Comparison of ENCODE assay signal across 2 cellular contexts in genomic region chr2:235471186-235471747, GRCh38.
A peak's percentile ranks its signal among the peaks of the same experiment; 100 is the strongest.
TF ChIP-seq lines count a peak whose summit lies in the region.

No MANE protein-coding gene starts in this region.

TF ChIP-seq in SK-N-SH, 30 proteins besides CTCF, POLR2A, EP300 and RAD21:
- TF ChIP-seq REST (IDR thresholded peaks at IDR 0.05; ENCODE audit: low read depth, low read length) (peak; percentile 84), TAF1 (IDR thresholded peaks at IDR 0.05; ENCODE audit: borderline replicate concordance, low read depth, low read length) (no peak)
TF ChIP-seq in SK-N-SH: peak in this region for 1.

TF ChIP-seq in SK-N-SH treated with all-trans-retinoic acid at 6 μM for 48 hours, 23 proteins besides CTCF, POLR2A, EP300 and RAD21:
- TF ChIP-seq TSHZ2 (CRISPR knock-in tag; IDR thresholded peaks at IDR 0.05) (no peak), ZFP30 (CRISPR knock-in tag; IDR thresholded peaks at IDR 0.05) (no peak), POU6F1 (CRISPR knock-in tag; IDR thresholded peaks at IDR 0.05; ENCODE audit: borderline replicate concordance, low read depth) (no peak), ZNF70 (CRISPR knock-in tag; IDR thresholded peaks at IDR 0.05) (no peak), ZC3H10 (CRISPR knock-in tag; IDR thresholded peaks at IDR 0.05) (no peak)
TF ChIP-seq in SK-N-SH treated with all-trans-retinoic acid at 6 μM for 48 hours: peak in this region for 0.
